1 cellular context compared by ENCODE assay signal in genomic region chr1:151972533-151973270, GRCh38.
TF ChIP-seq lines count a peak whose summit lies in the region.

No MANE protein-coding gene starts in this region.

TF ChIP-seq in HEK293, 187 proteins besides CTCF, POLR2A, EP300 and RAD21 (continued from another document):
- TF ChIP-seq ZNF211 (tag by site-specific recombination; IDR thresholded peaks at IDR 0.05; ENCODE audit: low read depth) (no peak), ZNF501 (tag by site-specific recombination; IDR thresholded peaks at IDR 0.05) (peak; percentile 59; the same call in 1 of the 2 replicates), ZNF549 (tag by site-specific recombination; IDR thresholded peaks at IDR 0.05) (no peak), ZFP37 (tag by site-specific recombination; IDR thresholded peaks at IDR 0.05) (peak; percentile 36; the same call in 1 of the 2 replicates), ZNF426 (tag by site-specific recombination; IDR thresholded peaks at IDR 0.05) (no peak), GLI4 (tag by site-specific recombination; IDR thresholded peaks at IDR 0.05) (no peak), ZNF626 (tag by site-specific recombination; IDR thresholded peaks at IDR 0.05) (no peak), ZNF354C (tag by site-specific recombination; IDR thresholded peaks at IDR 0.05; ENCODE audit: borderline replicate concordance, low read depth) (no peak), ZNF274 (IDR thresholded peaks at IDR 0.05; ENCODE audit: low read length) (no peak), ZNF274 (tag by site-specific recombination; IDR thresholded peaks at IDR 0.05; ENCODE audit: borderline replicate concordance) (no peak), YY2 (tag by site-specific recombination; IDR thresholded peaks at IDR 0.05) (no peak), ZNF707 (tag by site-specific recombination; IDR thresholded peaks at IDR 0.05) (no peak), ZNF169 (tag by site-specific recombination; IDR thresholded peaks at IDR 0.05) (no peak), KLF9 (tag by site-specific recombination; IDR thresholded peaks at IDR 0.05; ENCODE audit: low read depth) (peak; percentile 65), ZNF37A (tag by site-specific recombination; IDR thresholded peaks at IDR 0.05) (no peak), ZNF10 (tag by site-specific recombination; IDR thresholded peaks at IDR 0.05) (peak; percentile 85), ZNF23 (tag by site-specific recombination; IDR thresholded peaks at IDR 0.05; ENCODE audit: borderline replicate concordance) (no peak), ZNF629 (tag by site-specific recombination; IDR thresholded peaks at IDR 0.05) (peak; percentile 89), REPIN1 (tag by site-specific recombination; IDR thresholded peaks at IDR 0.05; ENCODE audit: low read depth) (no peak), ZNF544 (tag by site-specific recombination; IDR thresholded peaks at IDR 0.05) (no peak), HOXC10 (CRISPR knock-in tag; IDR thresholded peaks at IDR 0.05) (no peak), PRDM4 (tag by site-specific recombination; IDR thresholded peaks at IDR 0.05) (peak; percentile 86), IKZF3 (tag by site-specific recombination; IDR thresholded peaks at IDR 0.05) (peak; percentile 74), ZNF830 (tag by site-specific recombination; IDR thresholded peaks at IDR 0.05; ENCODE audit: low read depth) (no peak), KLF10 (tag by site-specific recombination; IDR thresholded peaks at IDR 0.05) (peak; percentile 89)
- TF ChIP-seq, protein P1, sequence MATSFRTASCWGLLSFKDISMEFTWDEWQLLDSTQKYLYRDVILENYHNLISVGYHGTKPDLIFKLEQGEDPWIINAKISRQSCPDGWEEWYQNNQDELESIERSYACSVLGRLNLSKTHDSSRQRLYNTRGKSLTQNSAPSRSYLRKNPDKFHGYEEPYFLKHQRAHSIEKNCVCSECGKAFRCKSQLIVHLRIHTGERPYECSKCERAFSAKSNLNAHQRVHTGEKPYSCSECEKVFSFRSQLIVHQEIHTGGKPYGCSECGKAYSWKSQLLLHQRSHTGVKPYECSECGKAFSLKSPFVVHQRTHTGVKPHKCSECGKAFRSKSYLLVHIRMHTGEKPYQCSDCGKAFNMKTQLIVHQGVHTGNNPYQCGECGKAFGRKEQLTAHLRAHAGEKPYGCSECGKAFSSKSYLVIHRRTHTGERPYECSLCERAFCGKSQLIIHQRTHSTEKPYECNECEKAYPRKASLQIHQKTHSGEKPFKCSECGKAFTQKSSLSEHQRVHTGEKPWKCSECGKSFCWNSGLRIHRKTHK (tag by site-specific recombination; IDR thresholded peaks at IDR 0.05) = no peak
- TF ChIP-seq, protein P2, sequence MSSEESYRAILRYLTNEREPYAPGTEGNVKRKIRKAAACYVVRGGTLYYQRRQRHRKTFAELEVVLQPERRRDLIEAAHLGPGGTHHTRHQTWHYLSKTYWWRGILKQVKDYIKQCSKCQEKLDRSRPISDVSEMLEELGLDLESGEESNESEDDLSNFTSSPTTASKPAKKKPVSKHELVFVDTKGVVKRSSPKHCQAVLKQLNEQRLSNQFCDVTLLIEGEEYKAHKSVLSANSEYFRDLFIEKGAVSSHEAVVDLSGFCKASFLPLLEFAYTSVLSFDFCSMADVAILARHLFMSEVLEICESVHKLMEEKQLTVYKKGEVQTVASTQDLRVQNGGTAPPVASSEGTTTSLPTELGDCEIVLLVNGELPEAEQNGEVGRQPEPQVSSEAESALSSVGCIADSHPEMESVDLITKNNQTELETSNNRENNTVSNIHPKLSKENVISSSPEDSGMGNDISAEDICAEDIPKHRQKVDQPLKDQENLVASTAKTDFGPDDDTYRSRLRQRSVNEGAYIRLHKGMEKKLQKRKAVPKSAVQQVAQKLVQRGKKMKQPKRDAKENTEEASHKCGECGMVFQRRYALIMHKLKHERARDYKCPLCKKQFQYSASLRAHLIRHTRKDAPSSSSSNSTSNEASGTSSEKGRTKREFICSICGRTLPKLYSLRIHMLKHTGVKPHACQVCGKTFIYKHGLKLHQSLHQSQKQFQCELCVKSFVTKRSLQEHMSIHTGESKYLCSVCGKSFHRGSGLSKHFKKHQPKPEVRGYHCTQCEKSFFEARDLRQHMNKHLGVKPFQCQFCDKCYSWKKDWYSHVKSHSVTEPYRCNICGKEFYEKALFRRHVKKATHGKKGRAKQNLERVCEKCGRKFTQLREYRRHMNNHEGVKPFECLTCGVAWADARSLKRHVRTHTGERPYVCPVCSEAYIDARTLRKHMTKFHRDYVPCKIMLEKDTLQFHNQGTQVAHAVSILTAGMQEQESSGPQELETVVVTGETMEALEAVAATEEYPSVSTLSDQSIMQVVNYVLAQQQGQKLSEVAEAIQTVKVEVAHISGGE (tag by site-specific recombination; conservative IDR thresholded peaks at IDR 0.05; ENCODE audit: low read depth) = no peak
- TF ChIP-seq, protein P3, sequence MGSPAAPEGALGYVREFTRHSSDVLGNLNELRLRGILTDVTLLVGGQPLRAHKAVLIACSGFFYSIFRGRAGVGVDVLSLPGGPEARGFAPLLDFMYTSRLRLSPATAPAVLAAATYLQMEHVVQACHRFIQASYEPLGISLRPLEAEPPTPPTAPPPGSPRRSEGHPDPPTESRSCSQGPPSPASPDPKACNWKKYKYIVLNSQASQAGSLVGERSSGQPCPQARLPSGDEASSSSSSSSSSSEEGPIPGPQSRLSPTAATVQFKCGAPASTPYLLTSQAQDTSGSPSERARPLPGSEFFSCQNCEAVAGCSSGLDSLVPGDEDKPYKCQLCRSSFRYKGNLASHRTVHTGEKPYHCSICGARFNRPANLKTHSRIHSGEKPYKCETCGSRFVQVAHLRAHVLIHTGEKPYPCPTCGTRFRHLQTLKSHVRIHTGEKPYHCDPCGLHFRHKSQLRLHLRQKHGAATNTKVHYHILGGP (tag by site-specific recombination; IDR thresholded peaks at IDR 0.05) = no peak
- TF ChIP-seq, protein P4, sequence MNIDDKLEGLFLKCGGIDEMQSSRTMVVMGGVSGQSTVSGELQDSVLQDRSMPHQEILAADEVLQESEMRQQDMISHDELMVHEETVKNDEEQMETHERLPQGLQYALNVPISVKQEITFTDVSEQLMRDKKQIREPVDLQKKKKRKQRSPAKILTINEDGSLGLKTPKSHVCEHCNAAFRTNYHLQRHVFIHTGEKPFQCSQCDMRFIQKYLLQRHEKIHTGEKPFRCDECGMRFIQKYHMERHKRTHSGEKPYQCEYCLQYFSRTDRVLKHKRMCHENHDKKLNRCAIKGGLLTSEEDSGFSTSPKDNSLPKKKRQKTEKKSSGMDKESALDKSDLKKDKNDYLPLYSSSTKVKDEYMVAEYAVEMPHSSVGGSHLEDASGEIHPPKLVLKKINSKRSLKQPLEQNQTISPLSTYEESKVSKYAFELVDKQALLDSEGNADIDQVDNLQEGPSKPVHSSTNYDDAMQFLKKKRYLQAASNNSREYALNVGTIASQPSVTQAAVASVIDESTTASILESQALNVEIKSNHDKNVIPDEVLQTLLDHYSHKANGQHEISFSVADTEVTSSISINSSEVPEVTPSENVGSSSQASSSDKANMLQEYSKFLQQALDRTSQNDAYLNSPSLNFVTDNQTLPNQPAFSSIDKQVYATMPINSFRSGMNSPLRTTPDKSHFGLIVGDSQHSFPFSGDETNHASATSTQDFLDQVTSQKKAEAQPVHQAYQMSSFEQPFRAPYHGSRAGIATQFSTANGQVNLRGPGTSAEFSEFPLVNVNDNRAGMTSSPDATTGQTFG (tag by site-specific recombination; IDR thresholded peaks at IDR 0.05; ENCODE audit: borderline replicate concordance) = no peak
- TF ChIP-seq, protein P5, sequence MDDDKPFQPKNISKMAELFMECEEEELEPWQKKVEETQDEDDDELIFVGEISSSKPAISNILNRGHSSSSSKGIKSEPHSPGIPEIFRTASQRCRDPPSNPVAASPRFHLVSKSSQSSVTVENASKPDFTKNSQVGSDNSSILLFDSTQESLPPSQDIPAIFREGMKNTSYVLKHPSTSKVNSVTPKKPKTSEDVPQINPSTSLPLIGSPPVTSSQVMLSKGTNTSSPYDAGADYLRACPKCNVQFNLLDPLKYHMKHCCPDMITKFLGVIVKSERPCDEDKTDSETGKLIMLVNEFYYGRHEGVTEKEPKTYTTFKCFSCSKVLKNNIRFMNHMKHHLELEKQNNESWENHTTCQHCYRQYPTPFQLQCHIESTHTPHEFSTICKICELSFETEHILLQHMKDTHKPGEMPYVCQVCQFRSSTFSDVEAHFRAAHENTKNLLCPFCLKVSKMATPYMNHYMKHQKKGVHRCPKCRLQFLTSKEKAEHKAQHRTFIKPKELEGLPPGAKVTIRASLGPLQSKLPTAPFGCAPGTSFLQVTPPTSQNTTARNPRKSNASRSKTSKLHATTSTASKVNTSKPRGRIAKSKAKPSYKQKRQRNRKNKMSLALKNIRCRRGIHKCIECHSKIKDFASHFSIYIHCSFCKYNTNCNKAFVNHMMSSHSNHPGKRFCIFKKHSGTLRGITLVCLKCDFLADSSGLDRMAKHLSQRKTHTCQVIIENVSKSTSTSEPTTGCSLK (tag by site-specific recombination; IDR thresholded peaks at IDR 0.05) = no peak
